Comparison of ENCODE assay signal across 13 cellular contexts in genomic region chr11:76560219-76560618, GRCh38.
DNase-seq lines count a peak whose midpoint lies in the region; ATAC-seq and TF ChIP-seq lines count a peak whose summit lies in the region.
"Had no signal": no experiment of that assay in that cellular context is flagged by ENCODE, and none has a peak within 500 bp of the region (broad histone marks: within the 10 kb centered on the region; RNA-seq: fewer than 3 reads in every experiment).

No MANE protein-coding gene starts in this region.

- H3K4me1 ChIP-seq in adipocyte (ENCODE audit: control insufficient read depth, insufficient read depth, low read length) (no peaks in the 10 kb centered on the region), mucosa of descending colon (ENCODE audit: low read depth) (peaks cover under 1% of the 10 kb centered on the region), lower lobe of right lung (peaks cover 13% of the 10 kb centered on the region)
- H3K4me1 ChIP-seq: right lobe of liver had no signal

- H3K36me3 Mint-ChIP-seq in HFFc6 (ENCODE audit: low read depth) = peaks cover 5% of the 10 kb centered on the region; the same call in 1 of the 2 replicates
- H3K36me3 Mint-ChIP-seq: type B pancreatic cell had no signal

- H3K36me3 ChIP-seq in adipocyte (ENCODE audit: control insufficient read depth, insufficient read depth, low read length, severe bottlenecking) (no peaks in the 10 kb centered on the region), mucosa of descending colon (ENCODE audit: low read depth) (no peaks in the 10 kb centered on the region), lower lobe of right lung (no peaks in the 10 kb centered on the region)
- H3K36me3 ChIP-seq: right lobe of liver had no signal

- no peak overlapping the region for H3K27ac Mint-ChIP-seq in HFFc6
- H3K27ac Mint-ChIP-seq: type B pancreatic cell had no signal

- H3K9me3 ChIP-seq in adipocyte (ENCODE audit: control insufficient read depth, low read length) = peaks cover 5% of the 10 kb centered on the region
- no peaks in the 10 kb centered on the region for H3K9me3 ChIP-seq in mucosa of descending colon
- no peaks in the 10 kb centered on the region for H3K9me3 ChIP-seq in lower lobe of right lung
- H3K9me3 ChIP-seq: right lobe of liver had no signal

- TF ChIP-seq CTCF in HFFc6 (IDR thresholded peaks at IDR 0.05) (no peak), mucosa of descending colon (IDR thresholded peaks at IDR 0.05) (no peak), lower lobe of right lung (IDR thresholded peaks at IDR 0.05) (no peak)

- peak; percentile 8 for DNase-seq in activated effector memory CD4-positive, alpha-beta T cell treated with Interleukin-2 at 50 U/mL for 16 hours
- DNase-seq in activated effector memory CD4-positive, alpha-beta T cell treated with anti-CD3 and anti-CD28 coated beads, Interleukin-2, amount 50 U/mL, for 16 hours = no peak
- DNase-seq in HFFc6 (peak; percentile 22), adipocyte (ENCODE audit: low read depth) (peak; percentile 31), putamen (ENCODE audit: low spot score) (peak; percentile 2), mucosa of descending colon (no peak), DMS53 treated with DMSO at 0.1 percent for 48 hours (lab: John Stamatoyannopoulos, UW; ENCODE audit: unreplicated experiment) (no peak), lower lobe of right lung (no peak)
- DNase-seq: GDM1, Karpas-422, NCI-H2107, right lobe of liver had no signal

- H3K4me3 ChIP-seq in adipocyte (ENCODE audit: low read length) = no peak overlapping the region
- H3K4me3 ChIP-seq in mucosa of descending colon = no peak overlapping the region
- H3K4me3 ChIP-seq in lower lobe of right lung = no peak overlapping the region
- H3K4me3 ChIP-seq: right lobe of liver had no signal

- H3K9ac ChIP-seq in adipocyte (ENCODE audit: low read length) = no peak overlapping the region

- H3K9me3 Mint-ChIP-seq in HFFc6 = peaks cover 5% of the 10 kb centered on the region; the same call in 1 of the 2 replicates

- ATAC-seq in mucosa of descending colon (no peak), lower lobe of right lung (no peak)

- no peak overlapping the region for H3K4me3 Mint-ChIP-seq in HFFc6
- H3K4me3 Mint-ChIP-seq: type B pancreatic cell had no signal

- no peaks in the 10 kb centered on the region for H3K27me3 ChIP-seq in adipocyte (replicated peaks; ENCODE audit: control insufficient read depth, insufficient read depth, low read length)
- H3K27me3 ChIP-seq in lower lobe of right lung (ENCODE audit: low read depth) = no peaks in the 10 kb centered on the region
- H3K27me3 ChIP-seq: right lobe of liver had no signal

- intact Hi-C loops in mucosa of descending colon (cut with DNase I, micrococcal nuclease) (no loop called here), lower lobe of right lung (cut with DNase I) (no loop called here)

- peaks cover 31% of the 10 kb centered on the region for H3K4me1 Mint-ChIP-seq in HFFc6 (ENCODE audit: low read depth)

- no peak overlapping the region for H3K27ac ChIP-seq in lower lobe of right lung
- H3K27ac ChIP-seq: right lobe of liver had no signal

- peaks cover 4% of the 10 kb centered on the region for H3K27me3 Mint-ChIP-seq in HFFc6 (ENCODE audit: insufficient read depth)

Comparison
In these comparisons a context has a peak if more than half of its experiments do, and no peak if none do; other contexts are left out.
1. DNase-seq: peak in activated effector memory CD4-positive, alpha-beta T cell treated with Interleukin-2 at 50 U/mL for 16 hours (single experiment), HFFc6 (single experiment), adipocyte (single experiment) and putamen (single experiment); none in activated effector memory CD4-positive, alpha-beta T cell treated with anti-CD3 and anti-CD28 coated beads, Interleukin-2, amount 50 U/mL, for 16 hours (single experiment), mucosa of descending colon (0 of 3), DMS53 treated with DMSO at 0.1 percent for 48 hours (single experiment) and lower lobe of right lung (single experiment).